ENCODE assay signal across 8 cellular contexts in genomic region chr14:88562831-88563686, GRCh38. TPM values are rescaled to one million over a fixed set of nuclear protein-coding genes. Genes with fewer than 3 reads are reported as not detected.
DNase-seq lines count a peak whose midpoint lies in the region; ATAC-seq lines count a peak whose summit lies in the region.

Gene ZC3H14, plus strand, starts transcription at chr14:88563037. Its CDS starts 97 bp downstream, at chr14:88563134.

- H3K27ac ChIP-seq in BLaER1: peak within 1 kb of the TSS; percentile 91
- peak within 1 kb of the TSS; percentile 65 for H3K27ac ChIP-seq in cingulate gyrus (ENCODE audit: low read depth, low read length)

- peak within 1 kb of the TSS; percentile 97 for H3K4me3 ChIP-seq in BLaER1

- H3K36me3 ChIP-seq in BLaER1: peaks cover 14% of the 10 kb centered on the region

- no peaks in the 10 kb centered on the region; the same call in 1 of the 2 replicates for H3K9me3 ChIP-seq in BLaER1

- ATAC-seq in HG03439 (IDR thresholded peaks at IDR 0.05; ENCODE audit: unreplicated experiment): peak; percentile 96
- peak; percentile 94 for ATAC-seq in left colon

- H3K4me1 ChIP-seq in BLaER1: peaks cover 18% of the 10 kb centered on the region

- intact Hi-C loops in left colon (cut with DNase I, micrococcal nuclease): no loop called here

- DNase-seq in GM19238 (ENCODE audit: insufficient read length, low spot score) (peak; percentile 90), NCI-H524 treated with DMSO at 0.1 percent for 48 hours (lab: John Stamatoyannopoulos, UW) (peak; percentile 71), left colon (peak; percentile 82 to 85)
- DNase-seq in activated CD4-positive, alpha-beta T cell treated with anti-CD3 and anti-CD28 coated beads for 48 hours: peak; percentile 88
- DNase-seq in stimulated activated CD4-positive, alpha-beta T cell treated with anti-CD3 and anti-CD28 coated beads, Interleukin-2, amount 100 ng/mL, for 24 hours: peak; percentile 86 to 88

- H3K27me3 ChIP-seq in BLaER1: no peaks in the 10 kb centered on the region

- peak within 1 kb of the TSS; percentile 84 for H3K4me2 ChIP-seq in BLaER1

- H4K20me1 ChIP-seq in BLaER1: peaks cover 23% of the 10 kb centered on the region

- peak within 1 kb of the TSS; percentile 94 for H3K9ac ChIP-seq in BLaER1

RNA-seq across cellular contexts. Expression of gene ZC3H14, which starts in this region (rescaled TPM):
- total RNA-seq in left colon: 10 to 100 TPM; 59.2 to 59.8 TPM

Comparison
In these comparisons a context has a peak if more than half of its experiments do, and no peak if none do; other contexts are left out.
1. Peak in every context shown above with its lines: DNase-seq, ATAC-seq, H3K4me3 ChIP-seq and H3K27ac ChIP-seq.